Comparison of ENCODE assay signal across 1 cellular context in genomic region chr11:62025429-62026105, GRCh38.
A peak's percentile ranks its signal among the peaks of the same experiment; 100 is the strongest.
TF ChIP-seq lines count a peak whose summit lies in the region.

No MANE protein-coding gene starts in this region.

TF ChIP-seq in K562, 482 proteins besides CTCF, POLR2A, EP300 and RAD21 (continued from another document and continues in another):
- no peak for TF ChIP-seq CHD7 (IDR thresholded peaks at IDR 0.05; ENCODE audit: low read depth, low read length)
- no peak for TF ChIP-seq LARP7 (IDR thresholded peaks at IDR 0.05)
- peak; percentile 49; the same call in 1 of the 2 replicates for TF ChIP-seq USF1 (CRISPR knock-in tag; IDR thresholded peaks at IDR 0.05)
- TF ChIP-seq CBX5 (IDR thresholded peaks at IDR 0.05; ENCODE audit: borderline replicate concordance, low read depth), result peak; percentile 91
- TF ChIP-seq THRA (IDR thresholded peaks at IDR 0.05), result no peak
- peak; percentile 30; the same call in 1 of the 2 replicates for TF ChIP-seq RB1 (IDR thresholded peaks at IDR 0.05; ENCODE audit: low read depth)
- TF ChIP-seq ZNF586 (CRISPR knock-in tag; conservative IDR thresholded peaks at IDR 0.05), result no peak
- no peak for TF ChIP-seq USF2 (CRISPR knock-in tag; IDR thresholded peaks at IDR 0.05)
- no peak for TF ChIP-seq SNAPC5 (CRISPR knock-in tag; IDR thresholded peaks at IDR 0.05)
- TF ChIP-seq ZNF444 (CRISPR knock-in tag; IDR thresholded peaks at IDR 0.05), result no peak
- no peak for TF ChIP-seq PATZ1 (CRISPR knock-in tag; IDR thresholded peaks at IDR 0.05; ENCODE audit: borderline replicate concordance)
- no peak for TF ChIP-seq NFE2L1 (tag; IDR thresholded peaks at IDR 0.05; ENCODE audit: borderline replicate concordance, low read depth)
- TF ChIP-seq ZNF778 (CRISPR knock-in tag; IDR thresholded peaks at IDR 0.05), result no peak
- peak; percentile 92 for TF ChIP-seq MYNN (IDR thresholded peaks at IDR 0.05)
- no peak for TF ChIP-seq MYNN (CRISPR knock-in tag; IDR thresholded peaks at IDR 0.05)
- TF ChIP-seq TCF7L2 (IDR thresholded peaks at IDR 0.05; ENCODE audit: low read depth, low read length), result no peak
- peak; percentile 43; the same call in 1 of the 2 replicates for TF ChIP-seq CHD2 (IDR thresholded peaks at IDR 0.05; ENCODE audit: low read depth, low read length)
- no peak for TF ChIP-seq CTCFL (IDR thresholded peaks at IDR 0.05; ENCODE audit: borderline replicate concordance, insufficient read depth, low read depth, low read length, poor library complexity, severe bottlenecking)
- TF ChIP-seq RFX1 (IDR thresholded peaks at IDR 0.05), result peak; percentile 69
- peak; percentile 90 for TF ChIP-seq KLF16 (IDR thresholded peaks at IDR 0.05)
- TF ChIP-seq ARHGAP35 (IDR thresholded peaks at IDR 0.05; ENCODE audit: partially characterized antibody), result no peak
- TF ChIP-seq TEAD2 (tag; IDR thresholded peaks at IDR 0.05), result no peak
- TF ChIP-seq ZNF274 (IDR thresholded peaks at IDR 0.05; ENCODE audit: borderline replicate concordance, low read depth, low read length), result no peak
- peak; percentile 97 for TF ChIP-seq L3MBTL2 (IDR thresholded peaks at IDR 0.05)
- TF ChIP-seq ETV6 (IDR thresholded peaks at IDR 0.05; ENCODE audit: borderline replicate concordance in 1 of 2, low read depth in 2 of 2, low read length in 1 of 2), result peak; percentile 32 to 62; a peak in 2 of 4 replicates
- 0 out of 2 replicates have a peak, but pooled peaks have one; percentile 63 for TF ChIP-seq ETV6 (CRISPR knock-in tag; IDR thresholded peaks at IDR 0.05; ENCODE audit: borderline replicate concordance)
- TF ChIP-seq ZBTB33 (CRISPR knock-in tag; IDR thresholded peaks at IDR 0.05), result peak; percentile 83
- no peak for TF ChIP-seq PHF8 (IDR thresholded peaks at IDR 0.05; ENCODE audit: borderline replicate concordance, low read length)
- peak; percentile 93 for TF ChIP-seq FOXJ3 (CRISPR knock-in tag; IDR thresholded peaks at IDR 0.05)
- TF ChIP-seq PBX2 (CRISPR knock-in tag; IDR thresholded peaks at IDR 0.05; ENCODE audit: low read depth), result no peak
- TF ChIP-seq PBX2 (tag; conservative IDR thresholded peaks at IDR 0.05; ENCODE audit: low read depth), result peak; percentile 90
- peak; percentile 92 for TF ChIP-seq ZEB2 (IDR thresholded peaks at IDR 0.05)
